13 cellular contexts compared by ENCODE assay signal in genomic region chr4:117001077-117001476, GRCh38.
DNase-seq lines count a peak whose midpoint lies in the region; ATAC-seq, FAIRE-seq and TF ChIP-seq lines count a peak whose summit lies in the region.
"Had no signal": no experiment of that assay in that cellular context is flagged by ENCODE, and none has a peak within 500 bp of the region (broad histone marks: within the 10 kb centered on the region; RNA-seq: fewer than 3 reads in every experiment).

No MANE protein-coding gene starts in this region.

- no peaks in the 10 kb centered on the region for H3K9me3 ChIP-seq in GM12878 (replicated peaks; ENCODE audit: control insufficient read depth, insufficient read depth, low read length)

- H2AFZ ChIP-seq in GM12878 (ENCODE audit: control insufficient read depth, low read depth, low read length): no peak overlapping the region; the same call in 1 of the 2 replicates

- H3K27ac ChIP-seq in GM12878 (ENCODE audit: control insufficient read depth, insufficient read depth): no peak overlapping the region

- BruUV-seq in GM12878 (replicated peaks; lab: Mats Ljungman, UMichigan): no TSS peak

- ATAC-seq in GM21529 (IDR thresholded peaks at IDR 0.05; ENCODE audit: unreplicated experiment) (peak; percentile 65), HG03159 (IDR thresholded peaks at IDR 0.05; ENCODE audit: unreplicated experiment) (peak; percentile 55), GM12878 (peak; percentile 97)
- ATAC-seq: esophagus mucosa; stimulated activated naive B cell treated with anti-CD40 and anti-IgM and Interleukin-4, amounts not matched to agents 10 μg/mL and 1 μg/mL and 100 μg/mL, for 72 hours had no signal

- H3K36me3 ChIP-seq in GM12878 (ENCODE audit: control insufficient read depth in 2 of 2, insufficient read depth in 2 of 2, low read length in 1 of 2): no peaks in the 10 kb centered on the region

- intact Hi-C loops in GM12878 (cut with micrococcal nuclease; ENCODE audit: unreplicated experiment): no loop called here

- in situ Hi-C loops in GM12878 (cut with MboI): no loop called here

- RAD21 ChIA-PET in GM12878 (lab: Charles Lee; ENCODE audit: unreplicated experiment): no interaction called here

- no peak for TF ChIP-seq RAD21 in GM12878 (IDR thresholded peaks at IDR 0.05; ENCODE audit: insufficient read depth, low read depth, low read length)

- CTCF ChIA-PET in GM12878 (lab: Yijun Ruan, JAX): no interaction called here

- SMC1A ChIA-PET in GM12878 (lab: Charles Lee; ENCODE audit: uncharacterized antibody, unreplicated experiment): no interaction called here

- peak; percentile 51 for DNase-seq in GM12865 (ENCODE audit: low read depth)
- DNase-seq in GM12878 (ENCODE audit: low read depth, low spot score): peak; percentile 34
- no peak for DNase-seq in NCI-H774 (lab: John Stamatoyannopoulos, UW)
- DNase-seq in activated CD4-positive, alpha-beta T cell treated with anti-CD3 and anti-CD28 coated beads for 48 hours: no peak
- DNase-seq in SKM-1 (lab: John Stamatoyannopoulos, UW; ENCODE audit: unreplicated experiment): no peak
- DNase-seq in activated CD4-positive, alpha-beta T cell treated with anti-CD3 and anti-CD28 coated beads for 1 hour: no peak
- DNase-seq: AML-193; NCI-H2171; stimulated activated naive B cell treated with anti-CD40 and anti-IgM and Interleukin-4, amounts not matched to agents 10 μg/mL and 1 μg/mL and 100 μg/mL, for 72 hours had no signal

- no peaks in the 10 kb centered on the region for H4K20me1 ChIP-seq in GM12878 (ENCODE audit: control insufficient read depth, insufficient read depth)

- WGBS in GM12878 (ENCODE audit: insufficient coverage, insufficient replicate concordance, low lambda C conversion rate, missing lambda C conversion rate): 58% methylated on average over 8 of the region's 8 CpGs

- H3K4me2 ChIP-seq in GM12878 (ENCODE audit: control insufficient read depth, insufficient read depth): no peak overlapping the region

- H3K79me2 ChIP-seq in GM12878 (ENCODE audit: control insufficient read depth, insufficient read depth, low read length): no peaks in the 10 kb centered on the region

- no peaks in the 10 kb centered on the region for H3K27me3 ChIP-seq in GM12878 (replicated peaks in 1 of 2; ENCODE audit: control insufficient read depth in 2 of 2, insufficient read depth in 2 of 2, low read length in 1 of 2)

- TF ChIP-seq POLR2A in GM12878 (IDR thresholded peaks at IDR 0.05; ENCODE audit: low read depth, low read length): no peak

- FAIRE-seq in GM12878 (lab: Jason Lieb, UNC): peak; percentile 71
- FAIRE-seq: G401.6 had no signal

- no peak for TF ChIP-seq EP300 in GM12878 (IDR thresholded peaks at IDR 0.05; ENCODE audit: borderline replicate concordance in 1 of 2, control insufficient read depth in 1 of 2, low read depth in 2 of 2, low read length in 2 of 2)

- no peaks in the 10 kb centered on the region for H3K4me1 ChIP-seq in GM12878 (ENCODE audit: control insufficient read depth, insufficient read depth, low read length)

- TF ChIP-seq CTCF in GM12865 (IDR thresholded peaks at IDR 0.05; ENCODE audit: insufficient read depth, low read depth, low read length, missing control alignments): no peak
- no peak for TF ChIP-seq CTCF in GM12878 (IDR thresholded peaks at IDR 0.05 in 2 of 3, conservative IDR thresholded peaks at IDR 0.05 in 1 of 3; ENCODE audit: control insufficient read depth in 2 of 3, extremely low read depth in 1 of 3, insufficient read depth in 1 of 3, low read depth in 3 of 3, low read length in 3 of 3)

- POLR2A ChIA-PET in GM12878 (lab: Charles Lee): no interaction called here

- no peak overlapping the region for H3K9ac ChIP-seq in GM12878 (ENCODE audit: control insufficient read depth, insufficient read depth, low read length)

- H3K4me3 ChIP-seq in GM12865 (ENCODE audit: low read depth, low read length): no peak overlapping the region
- no peak overlapping the region for H3K4me3 ChIP-seq in GM12878

TF ChIP-seq in GM12878, 131 proteins besides CTCF, POLR2A, EP300 and RAD21 (continues in another document):
- TF ChIP-seq ATF3 (IDR thresholded peaks at IDR 0.05; ENCODE audit: borderline replicate concordance, extremely low read depth, low read depth, low read length) (no peak), ZNF384 (IDR thresholded peaks at IDR 0.05; ENCODE audit: borderline replicate concordance, low read depth, low read length) (no peak), SRF (IDR thresholded peaks at IDR 0.05; ENCODE audit: low read depth in 2 of 2, low read length in 2 of 2) (no peak), NRF1 (conservative IDR thresholded peaks at IDR 0.05; ENCODE audit: low read depth, low read length) (no peak), WRNIP1 (IDR thresholded peaks at IDR 0.05; ENCODE audit: borderline replicate concordance, low read depth, low read length) (no peak), SKIL (IDR thresholded peaks at IDR 0.05; ENCODE audit: low read depth, poor library complexity, severe bottlenecking) (peak; percentile 38), PAX5 (IDR thresholded peaks at IDR 0.05; ENCODE audit: borderline replicate concordance, low read depth, low read length) (peak; percentile 76), BHLHE40 (IDR thresholded peaks at IDR 0.05; ENCODE audit: borderline replicate concordance in 1 of 2, low read depth in 2 of 2, low read length in 1 of 2) (peak in 1 of 2 experiments; percentile 57; a peak in 1 of 4 replicates), CBFB (IDR thresholded peaks at IDR 0.05; ENCODE audit: low read depth) (no peak), RELA (IDR thresholded peaks at IDR 0.05; ENCODE audit: borderline replicate concordance, partially characterized antibody) (no peak), PAX8 (IDR thresholded peaks at IDR 0.05) (peak; percentile 99), ZNF24 (IDR thresholded peaks at IDR 0.05) (no peak), BCL11A (IDR thresholded peaks at IDR 0.05; ENCODE audit: low read depth, low read length) (no peak), NFYA (IDR thresholded peaks at IDR 0.05; ENCODE audit: borderline replicate concordance, low read depth, low read length) (no peak), POLR2AphosphoS5 (IDR thresholded peaks at IDR 0.05; ENCODE audit: low read length) (no peak), CHD1 (IDR thresholded peaks at IDR 0.05; ENCODE audit: low read depth, low read length) (no peak), RCOR1 (conservative IDR thresholded peaks at IDR 0.05; ENCODE audit: low read depth, low read length) (no peak), KDM1A (IDR thresholded peaks at IDR 0.05; ENCODE audit: borderline replicate concordance) (no peak), POU2F2 (IDR thresholded peaks at IDR 0.05; ENCODE audit: borderline replicate concordance, low read depth, low read length) (no peak), RUNX3 (IDR thresholded peaks at IDR 0.05; ENCODE audit: low read length) (peak; percentile 30; the same call in 1 of the 2 replicates), RELB (IDR thresholded peaks at IDR 0.05; ENCODE audit: low read depth) (0 out of 2 replicates have a peak, but pooled peaks have one; percentile 37), RAD51 (IDR thresholded peaks at IDR 0.05) (peak; percentile 27; the same call in 1 of the 2 replicates), SMAD5 (IDR thresholded peaks at IDR 0.05; ENCODE audit: low read depth) (no peak), NFXL1 (IDR thresholded peaks at IDR 0.05; ENCODE audit: borderline replicate concordance) (no peak), IKZF1 (conservative IDR thresholded peaks at IDR 0.05) (no peak), ELK1 (IDR thresholded peaks at IDR 0.05; ENCODE audit: low read depth, low read length) (no peak), CHD2 (IDR thresholded peaks at IDR 0.05; ENCODE audit: borderline replicate concordance, low read depth, low read length) (no peak)

Comparison
In these comparisons a context has a peak if more than half of its experiments do, and no peak if none do; other contexts are left out.
1. DNase-seq: peak in GM12865 (single experiment) and GM12878 (single experiment); none in NCI-H774 (single experiment), activated CD4-positive, alpha-beta T cell treated with anti-CD3 and anti-CD28 coated beads for 48 hours (single experiment), SKM-1 (single experiment) and activated CD4-positive, alpha-beta T cell treated with anti-CD3 and anti-CD28 coated beads for 1 hour (single experiment).
2. Peak in every context shown above with its lines, with median percentiles within 50 percentile points of each other: ATAC-seq.